ENCODE assay signal across 23 cellular contexts in genomic region chr14:104211741-104212140, GRCh38.
"Had no signal": no experiment of that assay in that cellular context is flagged by ENCODE, and none has a peak within 500 bp of the region (broad histone marks: within the 10 kb centered on the region; RNA-seq: fewer than 3 reads in every experiment).

No MANE protein-coding gene starts in this region.

- H3K27ac ChIP-seq: heart left ventricle, pancreas, prostate gland, sigmoid colon, tibial nerve, uterus had no signal

- ATAC-seq: heart left ventricle, left lobe of liver, natural killer cell, pancreas had no signal

- H3K36me3 ChIP-seq: heart left ventricle, pancreas, prostate gland, sigmoid colon, tibial nerve, uterus had no signal

- DNase-seq: immature natural killer cell; mesendoderm; naive B cell; natural killer cell; nephron progenitor cell; nucleus accumbens; sigmoid colon; small intestine; stimulated activated CD4-positive, alpha-beta T cell treated with anti-CD3 and anti-CD28 coated beads, Interleukin-1b, Interleukin-23, amount 100 ng/mL, for 48 hours; stimulated activated CD4-positive, alpha-beta T cell treated with anti-CD3 and anti-CD28 coated beads, Interleukin-2, amount 100 ng/mL, for 48 hours; stimulated activated CD4-positive, alpha-beta T cell treated with anti-CD3 and anti-CD28 coated beads, Interleukin-4, amount 100 ng/mL, for 4 hours; stimulated activated CD8-positive, alpha-beta memory T cell treated with anti-CD3 and anti-CD28 coated beads, Interleukin-4, amount 100 ng/mL, for 48 hours; stimulated activated naive CD4-positive, alpha-beta T cell treated with Interleukin-2 at 50 U/mL for 16 hours; stimulated activated naive CD8-positive, alpha-beta T cell treated with anti-CD3 and anti-CD28 coated beads, Interleukin-15, amount 100 ng/mL, for 72 hours; substantia nigra; uterus had no signal

- H3K4me1 ChIP-seq: heart left ventricle, pancreas, prostate gland, sigmoid colon, tibial nerve, uterus had no signal

- H3K4me3 ChIP-seq: heart left ventricle, lung, pancreas, prostate gland, sigmoid colon, tibial nerve, uterus had no signal

- H3K9me3 ChIP-seq: heart left ventricle, pancreas, prostate gland, sigmoid colon, uterus had no signal

- FAIRE-seq: islet of Langerhans, pancreas, small intestine had no signal

- H3K27me3 ChIP-seq: pancreas, sigmoid colon, tibial nerve, uterus had no signal
